Comparison of ENCODE assay signal across 8 cellular contexts in genomic region chr9:6015278-6016157, GRCh38. TPM values are rescaled to one million over a fixed set of nuclear protein-coding genes. Genes with fewer than 3 reads are reported as not detected.
DNase-seq lines count a peak whose midpoint lies in the region; ATAC-seq and TF ChIP-seq lines count a peak whose summit lies in the region.

RANBP6 (minus strand) TSS chr9:6015624; CDS start chr9:6015607, 17 bp downstream.

- DNase-seq in Daoy (ENCODE audit: low read depth) (peak; percentile 96), GM23248 (peak; percentile 95), Karpas-422 (peak; percentile 96), RWPE2 (ENCODE audit: low spot score) (peak; percentile 85), fibroblast of peridontal ligament (ENCODE audit: extremely low read depth) (peak; percentile 78), natural killer cell (peak; percentile 87)
- peak; percentile 85 for DNase-seq in activated T-helper 9 cell treated with anti-CD3 and anti-CD28 coated beads, Interleukin-2, amount 50 U/mL, for 16 hours (ENCODE audit: low read depth)
- DNase-seq in stimulated activated naive CD4-positive, alpha-beta T cell treated with Interleukin-2 at 50 U/mL for 16 hours (lab: John Stamatoyannopoulos, UW), result peak; percentile 88

- H3K36me3 ChIP-seq in GM23248 (ENCODE audit: low read depth) (peaks cover 15% of the 10 kb centered on the region), Karpas-422 (ENCODE audit: insufficient read depth, low read length) (peaks cover 21% of the 10 kb centered on the region), RWPE2 (ENCODE audit: low read depth) (peaks cover 33% of the 10 kb centered on the region)

- H3K9me3 Mint-ChIP-seq in natural killer cell, result peaks cover 0 to 3% of the 10 kb centered on the region in 2 donors

- peaks cover 11% of the 10 kb centered on the region for H3K4me1 ChIP-seq in GM23248 (ENCODE audit: insufficient read depth)
- peaks cover 42% of the 10 kb centered on the region for H3K4me1 ChIP-seq in Karpas-422 (ENCODE audit: low read length)
- peaks cover 13% of the 10 kb centered on the region for H3K4me1 ChIP-seq in RWPE2 (ENCODE audit: insufficient read depth, poor library complexity, severe bottlenecking)

- peaks cover 32 to 43% of the 10 kb centered on the region in 2 donors for H3K4me1 Mint-ChIP-seq in natural killer cell

- H3K4me3 Mint-ChIP-seq in natural killer cell, result peak within 1 kb of the TSS; percentile 98

- 4% methylated on average over 40 to 43 of the region's 43 CpGs for WGBS in GM23248 (ENCODE audit: low coverage in 1 of 2, low lambda C conversion rate in 2 of 2, missing lambda C conversion rate in 2 of 2), 2 experiments

- H3K79me2 ChIP-seq in GM23248 (ENCODE audit: insufficient read depth), result peaks cover 42% of the 10 kb centered on the region
- peaks cover 49% of the 10 kb centered on the region for H3K79me2 ChIP-seq in Karpas-422 (ENCODE audit: low read length)

- no peaks in the 10 kb centered on the region for H3K27me3 Mint-ChIP-seq in natural killer cell (ENCODE audit: low read depth in 2 of 2)

- peak within 1 kb of the TSS; percentile 88 for H3K9ac ChIP-seq in GM23248
- H3K9ac ChIP-seq in Karpas-422 (ENCODE audit: low read length), result peak within 1 kb of the TSS; percentile 81

- ATAC-seq in RWPE2 (ENCODE audit: low read depth), result peak; percentile 96
- peak; percentile 98 to 100 (median 100) for ATAC-seq in natural killer cell

- no peaks in the 10 kb centered on the region for H3K9me3 ChIP-seq in GM23248 (ENCODE audit: low read depth)
- no peaks in the 10 kb centered on the region for H3K9me3 ChIP-seq in Karpas-422 (ENCODE audit: low read length)
- H3K9me3 ChIP-seq in RWPE2 (ENCODE audit: severe bottlenecking), result no peaks in the 10 kb centered on the region

- H3K4me3 ChIP-seq in GM23248, result peak within 1 kb of the TSS; percentile 95
- H3K4me3 ChIP-seq in Karpas-422 (ENCODE audit: low read length), result peak within 1 kb of the TSS; percentile 86
- peak within 1 kb of the TSS; percentile 62 for H3K4me3 ChIP-seq in RWPE2 (ENCODE audit: severe bottlenecking)

- H3K9me2 ChIP-seq in GM23248 (ENCODE audit: insufficient read depth) (no peaks in the 10 kb centered on the region), Karpas-422 (replicated peaks; ENCODE audit: insufficient read depth, low read length) (no peaks in the 10 kb centered on the region)

- in situ Hi-C loops in GM23248 (cut with MboI), result no loop called here

- intact Hi-C loops in natural killer cell (cut with micrococcal nuclease), result loop anchor here (2.0 kb wide), 1 partner anchor 387 kb away; the partner anchor contains the start of gene RIC1

- peak within 1 kb of the TSS; percentile 82 for H3K4me2 ChIP-seq in GM23248 (ENCODE audit: unreplicated experiment)
- H3K4me2 ChIP-seq in Karpas-422 (ENCODE audit: low read depth, low read length, poor library complexity, severe bottlenecking), result peak within 1 kb of the TSS; percentile 71

- H3K36me3 Mint-ChIP-seq in natural killer cell, result peaks cover 14% of the 10 kb centered on the region

- TF ChIP-seq CTCF in RWPE2 (IDR thresholded peaks at IDR 0.05; ENCODE audit: poor library complexity, severe bottlenecking), result no peak
- no peak for TF ChIP-seq CTCF in natural killer cell (IDR thresholded peaks at IDR 0.05)

- peaks cover 17% of the 10 kb centered on the region for H3F3A ChIP-seq in GM23248 (ENCODE audit: insufficient read depth)

- peak within 1 kb of the TSS; percentile 99 for H2AFZ ChIP-seq in GM23248
- 0 out of 2 replicates have a peak within 1 kb of the TSS, but pooled peaks have one; percentile 46 for H2AFZ ChIP-seq in Karpas-422 (ENCODE audit: low read length)

- peak within 1 kb of the TSS; percentile 96 to 98 for H3K27ac Mint-ChIP-seq in natural killer cell

- no peaks in the 10 kb centered on the region for H3K27me3 ChIP-seq in GM23248 (replicated peaks; ENCODE audit: insufficient read depth)
- no peaks in the 10 kb centered on the region for H3K27me3 ChIP-seq in Karpas-422 (ENCODE audit: low read length)
- H3K27me3 ChIP-seq in RWPE2 (ENCODE audit: insufficient read depth, poor library complexity, severe bottlenecking), result no peaks in the 10 kb centered on the region

- H4K20me1 ChIP-seq in GM23248 (ENCODE audit: insufficient read depth) (no peaks in the 10 kb centered on the region), Karpas-422 (ENCODE audit: insufficient read depth, low read depth, low read length) (peaks cover 13% of the 10 kb centered on the region; the same call in 1 of the 2 replicates)

- H3K27ac ChIP-seq in GM23248 (peak within 1 kb of the TSS; percentile 86), Karpas-422 (ENCODE audit: low read length) (no peak within 1 kb of the TSS), RWPE2 (ENCODE audit: poor library complexity, severe bottlenecking) (peak within 1 kb of the TSS; percentile 85)

RNA-seq across cellular contexts. Expression of gene RANBP6, which starts in this region (rescaled TPM):
- 34.1 and 36.6 TPM in 2 replicates for total RNA-seq in Daoy (2014; rRNA removed; shearing (Covaris generic))
- total RNA-seq in GM23248 (2014; rRNA removed; shearing (Covaris generic)), result 25.7 and 35.0 TPM in 2 replicates
- polyA plus RNA-seq in GM23248 (2016; fragmentation: Nextera tagmentation; extraction: Ambion mirVana), result 16.3 and 17.8 TPM in 2 replicates
- 16.8 and 21.0 TPM in 2 replicates for total RNA-seq in Karpas-422 (2014; rRNA removed; shearing (Covaris generic); ENCODE audit: low replicate concordance)
- 10 to 100 TPM; 27.5 to 31.3 (median 29.6) TPM for total RNA-seq in natural killer cell
